ENCODE assay signal across 17 cellular contexts in genomic region chr7:108581655-108582491, GRCh38. TPM values are rescaled to one million over a fixed set of nuclear protein-coding genes. Genes with fewer than 3 reads are reported as not detected.
DNase-seq lines count a peak whose midpoint lies in the region; ATAC-seq, FAIRE-seq and TF ChIP-seq lines count a peak whose summit lies in the region.
"Had no signal": no experiment of that assay in that cellular context is flagged by ENCODE, and none has a peak within 500 bp of the region (broad histone marks: within the 10 kb centered on the region; RNA-seq: fewer than 3 reads in every experiment).

No MANE protein-coding gene starts in this region.

- no peak for DNase-seq in Right ventricle myocardium superior
- DNase-seq in cardiac septum (ENCODE audit: low spot score): no peak
- DNase-seq in astrocyte (ENCODE audit: low read depth): no peak
- no peak for DNase-seq in kidney
- DNase-seq in upper lobe of right lung: no peak
- no peak for DNase-seq in NCI-H526 treated with DMSO at 0.1 percent for 48 hours (lab: John Stamatoyannopoulos, UW)
- DNase-seq: activated CD4-positive, CD25-positive, alpha-beta regulatory T cell treated with anti-CD3 and anti-CD28 coated beads, Interleukin-2, amount 50 U/mL, for 72 hours; anterior cingulate cortex; DMS153; HCEC 1CT; naive thymus-derived CD4-positive, alpha-beta T cell; NCI-H1694 treated with DMSO at 0.1 percent for 48 hours; tibial artery had no signal

- H3K4me2 ChIP-seq in astrocyte (ENCODE audit: low read length): no peak overlapping the region
- H3K4me2 ChIP-seq: A549 had no signal

- no peaks in the 10 kb centered on the region for H3K79me2 ChIP-seq in astrocyte (ENCODE audit: insufficient read depth, low read length)

- peak; percentile 67 for ATAC-seq in Right ventricle myocardium superior (ENCODE audit: poor library complexity)
- ATAC-seq in upper lobe of right lung: peak; percentile 75
- no peak for ATAC-seq in HG03108 (IDR thresholded peaks at IDR 0.05; ENCODE audit: unreplicated experiment)
- ATAC-seq in HG02981 (IDR thresholded peaks at IDR 0.05; ENCODE audit: unreplicated experiment): no peak
- ATAC-seq: K562; naive thymus-derived CD4-positive, alpha-beta T cell had no signal

- peaks cover 9% of the 10 kb centered on the region for H3K27me3 Mint-ChIP-seq in astrocyte (ENCODE audit: low read depth, unreplicated experiment)

- TF ChIP-seq CTCF in astrocyte (IDR thresholded peaks at IDR 0.05; ENCODE audit: insufficient read depth, low read depth, low read length) (no peak), kidney (IDR thresholded peaks at IDR 0.05; ENCODE audit: borderline replicate concordance, extremely low read depth, insufficient read depth) (no peak), upper lobe of right lung (IDR thresholded peaks at IDR 0.05) (no peak)

- FAIRE-seq in astrocyte (lab: Jason Lieb, UNC): no peak
- no peak for FAIRE-seq in kidney (lab: Jason Lieb, UNC)
- FAIRE-seq: A549, K562 had no signal

- H3K9me3 Mint-ChIP-seq in astrocyte (ENCODE audit: unreplicated experiment): no peaks in the 10 kb centered on the region

- peaks cover 7% of the 10 kb centered on the region for H3K36me3 Mint-ChIP-seq in astrocyte (ENCODE audit: low read depth, unreplicated experiment)

- H3K9ac ChIP-seq in astrocyte (ENCODE audit: low read length) (no peak overlapping the region), kidney (ENCODE audit: low read length in 2 of 2) (no peak overlapping the region)

- peaks cover under 1% of the 10 kb centered on the region for H3K27me3 ChIP-seq in astrocyte (ENCODE audit: insufficient read depth, low read length)
- H3K27me3 ChIP-seq in upper lobe of right lung: no peaks in the 10 kb centered on the region
- H3K27me3 ChIP-seq: tibial artery had no signal

- intact Hi-C loops in Right ventricle myocardium superior (cut with DNase I): no loop called here
- intact Hi-C loops in cardiac septum (cut with DNase I): no loop called here
- intact Hi-C loops in kidney (cut with DNase I): no loop called here
- intact Hi-C loops in upper lobe of right lung (cut with DNase I): no loop called here

- peaks cover 13% of the 10 kb centered on the region for H3K4me1 Mint-ChIP-seq in astrocyte (ENCODE audit: low read depth, unreplicated experiment)

- H2AFZ ChIP-seq in astrocyte (ENCODE audit: low read depth, low read length): no peak overlapping the region

- H3K4me1 ChIP-seq in astrocyte (ENCODE audit: insufficient read depth, low read length): no peaks in the 10 kb centered on the region
- H3K4me1 ChIP-seq in kidney (ENCODE audit: control insufficient read depth in 1 of 2, insufficient read depth in 1 of 2, low read depth in 1 of 2, low read length in 2 of 2): peaks cover 0 to 5% of the 10 kb centered on the region in 2 donors
- no peaks in the 10 kb centered on the region for H3K4me1 ChIP-seq in upper lobe of right lung

- no peak overlapping the region for H3K4me3 Mint-ChIP-seq in astrocyte (ENCODE audit: unreplicated experiment)
- H3K4me3 Mint-ChIP-seq: naive thymus-derived CD4-positive, alpha-beta T cell had no signal

- H3K9me3 ChIP-seq in astrocyte (ENCODE audit: insufficient read depth, low read depth, low read length) (peaks cover 3% of the 10 kb centered on the region), kidney (ENCODE audit: control insufficient read depth in 1 of 2, low read length in 2 of 2) (peaks cover 3 to 12% of the 10 kb centered on the region in 2 donors), upper lobe of right lung (no peaks in the 10 kb centered on the region)

- H4K20me1 ChIP-seq in astrocyte (ENCODE audit: insufficient read depth, low read length): no peaks in the 10 kb centered on the region

- no peak overlapping the region for H3K27ac ChIP-seq in astrocyte (ENCODE audit: low read depth, low read length)
- H3K27ac ChIP-seq in kidney (ENCODE audit: low read depth in 2 of 2, low read length in 2 of 2): peak overlapping the region; percentile 60 to 71
- no peak overlapping the region for H3K27ac ChIP-seq in upper lobe of right lung
- H3K27ac ChIP-seq: A549, tibial artery had no signal

- H3K4me3 ChIP-seq in astrocyte (ENCODE audit: insufficient read depth, low read depth, low read length) (no peak overlapping the region), kidney (ENCODE audit: low read length in 2 of 2) (no peak overlapping the region), upper lobe of right lung (no peak overlapping the region)
- H3K4me3 ChIP-seq: A549, K562, tibial artery had no signal

- H3K36me3 ChIP-seq in astrocyte (ENCODE audit: insufficient read depth, low read length) (no peaks in the 10 kb centered on the region), kidney (ENCODE audit: control insufficient read depth in 1 of 2, insufficient read depth in 2 of 2, low read length in 2 of 2) (peaks cover 0 to 12% of the 10 kb centered on the region in 2 donors), upper lobe of right lung (peaks cover 7% of the 10 kb centered on the region)

- peak overlapping the region; percentile 75 for H3K27ac Mint-ChIP-seq in astrocyte (ENCODE audit: unreplicated experiment)
- H3K27ac Mint-ChIP-seq: naive thymus-derived CD4-positive, alpha-beta T cell had no signal

RNA-seq across cellular contexts. Expression of gene DNAJB9, which starts 12.2 kb away (rescaled TPM):
- total RNA-seq in Right ventricle myocardium superior: 31.3 TPM
- total RNA-seq in cardiac septum: 38.0 TPM
- 25.2 and 27.5 TPM in 2 replicates for total RNA-seq in astrocyte
- 31.3 TPM for total RNA-seq in kidney
- polyA plus RNA-seq in kidney (ENCODE audit: insufficient read depth, low read depth, low replicate concordance): 33.5 TPM
- 36.5 TPM for total RNA-seq in upper lobe of right lung

RNA-seq across cellular contexts. Expression of gene THAP5, which starts 12.4 kb away (rescaled TPM):
- total RNA-seq in Right ventricle myocardium superior (21.1 TPM), cardiac septum (25.4 TPM), astrocyte (18.8 and 21.9 TPM in 2 replicates), kidney (32.6 TPM), upper lobe of right lung (26.3 TPM)
- 9.4 TPM for polyA plus RNA-seq in kidney (ENCODE audit: insufficient read depth, low read depth, low replicate concordance)

RNA-seq across cellular contexts. Expression of gene PNPLA8, which starts 55.9 kb away (rescaled TPM):
- total RNA-seq in Right ventricle myocardium superior: 29.0 TPM
- 31.9 TPM for total RNA-seq in cardiac septum
- 21.3 and 23.1 TPM in 2 replicates for total RNA-seq in astrocyte
- total RNA-seq in kidney: 33.9 TPM
- 17.7 TPM for polyA plus RNA-seq in kidney (ENCODE audit: insufficient read depth, low read depth, low replicate concordance)
- 27.4 TPM for total RNA-seq in upper lobe of right lung

Comparison
In these comparisons a context has a peak if more than half of its experiments do, and no peak if none do; other contexts are left out.
1. ATAC-seq: peak in Right ventricle myocardium superior (single experiment) and upper lobe of right lung (single experiment); none in HG03108 (single experiment) and HG02981 (single experiment).
2. H3K27ac ChIP-seq: peak in kidney (2 of 2); none in astrocyte (single experiment) and upper lobe of right lung (single experiment).